In the genomic region with DNA sequence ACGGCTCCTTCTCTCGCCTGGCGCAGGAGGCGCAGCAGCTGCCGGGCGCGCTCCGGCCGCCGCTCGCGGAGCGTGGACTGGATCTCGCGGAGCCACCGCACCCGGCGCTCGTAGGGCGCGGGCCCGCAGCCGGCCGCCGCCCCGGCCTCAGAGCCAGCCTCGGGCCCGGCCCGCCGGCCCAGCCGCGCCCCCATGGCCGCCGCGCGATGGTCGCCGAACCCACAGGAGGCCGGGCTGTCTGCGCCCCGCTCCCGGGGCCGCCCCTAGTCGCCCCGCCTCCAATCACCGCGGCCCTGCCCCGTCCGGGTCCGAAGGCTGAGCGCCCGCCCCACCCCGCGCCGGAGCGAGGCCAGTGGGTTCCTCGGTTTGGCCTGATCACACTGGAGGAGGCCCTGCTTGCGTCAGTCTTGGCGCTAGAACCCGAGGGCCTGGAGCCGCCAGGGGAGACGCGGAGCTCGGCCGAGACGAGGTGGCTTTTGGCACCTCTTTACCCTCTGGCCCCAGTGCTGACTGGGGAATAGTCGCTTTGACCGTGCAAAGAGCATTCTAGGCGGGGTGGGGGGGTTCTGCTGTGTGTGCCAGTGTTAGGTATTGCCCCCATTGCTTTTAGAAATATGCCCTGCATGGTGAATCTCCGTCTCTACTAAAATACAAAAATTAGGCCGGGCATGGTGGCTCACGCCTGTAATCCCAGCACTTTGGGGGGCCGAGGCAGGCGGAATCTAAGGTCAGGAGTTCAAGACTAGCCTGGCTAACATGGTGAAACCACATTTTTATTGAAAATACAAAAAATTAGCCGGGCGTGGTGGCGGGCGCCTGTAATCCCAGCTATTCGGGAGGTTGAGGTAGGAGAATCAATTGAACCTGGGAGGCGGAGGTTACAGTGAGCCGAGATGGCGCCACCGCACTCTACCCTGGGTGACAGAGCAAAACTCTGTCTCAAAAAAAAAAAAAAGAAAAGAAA, we compare ENCODE assay signal across 9 cellular contexts. TPM values are rescaled to one million over a fixed set of nuclear protein-coding genes. Genes with fewer than 3 reads are reported as not detected.
A peak's percentile ranks its signal among the peaks of the same experiment; 100 is the strongest.
DNase-seq lines count a peak whose midpoint lies in the region; ATAC-seq, FAIRE-seq and TF ChIP-seq lines count a peak whose summit lies in the region.
"Had no signal": no experiment of that assay in that cellular context is flagged by ENCODE, and none has a peak within 500 bp of the region (broad histone marks: within the 10 kb centered on the region; RNA-seq: fewer than 3 reads in every experiment).

A gene with protein sequence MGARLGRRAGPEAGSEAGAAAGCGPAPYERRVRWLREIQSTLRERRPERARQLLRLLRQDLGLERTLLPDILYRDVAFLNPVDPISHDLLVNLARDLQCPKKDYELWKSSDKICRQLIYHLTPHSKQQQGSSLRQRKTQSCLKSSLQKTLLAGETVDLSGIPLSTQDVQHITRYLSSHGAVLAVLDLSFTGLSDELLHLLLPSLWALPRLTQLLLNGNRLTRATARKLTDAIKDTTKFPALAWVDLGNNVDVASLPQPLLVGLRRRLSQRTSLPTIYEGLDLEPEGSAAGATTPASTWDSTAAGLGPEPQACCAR (minus strand): TSS at position 228 of the 964 bp plus-strand sequence. CDS start 34 bp downstream, at position 194.

- DNase-seq in D721Med (ENCODE audit: insufficient read length, low spot score) (peak; percentile 96), HuH-7.5 (ENCODE audit: low spot score) (peak; percentile 95), SKM-1 (lab: John Stamatoyannopoulos, UW; ENCODE audit: unreplicated experiment) (peak; percentile 24), coronary artery (ENCODE audit: low spot score) (peak; percentile 91), kidney glomerular epithelial cell (lab: John Stamatoyannopoulos, UW) (peak; percentile 30), small intestine (peak; percentile 95)

- WGBS in small intestine, 3 donors = 12 to 18% (median 12%) methylated on average over 49 to 83 of the region's 83 CpGs

- H3K27ac ChIP-seq in coronary artery = peak within 1 kb of the TSS; percentile 47 to 92
- H3K27ac ChIP-seq in small intestine (ENCODE audit: low read depth in 1 of 2, low read length in 1 of 2) = peak within 1 kb of the TSS; percentile 85 to 86

- TF ChIP-seq CTCF in D721Med (IDR thresholded peaks at IDR 0.05; ENCODE audit: insufficient read depth, missing control alignments) = no peak
- TF ChIP-seq CTCF in coronary artery (IDR thresholded peaks at IDR 0.05) = no peak

- FAIRE-seq in D721Med (lab: Jason Lieb, UNC) = no peak
- FAIRE-seq in small intestine (lab: Jason Lieb, UNC) = no peak
- FAIRE-seq: colon had no signal

- peaks cover 0 to 4% of the 10 kb centered on the region in 2 donors for H3K4me1 ChIP-seq in small intestine (ENCODE audit: control insufficient read depth in 2 of 2, insufficient read depth in 1 of 2, low read depth in 1 of 2, low read length in 1 of 2)

- ATAC-seq in GM19395 (IDR thresholded peaks at IDR 0.05; ENCODE audit: unreplicated experiment) (peak; percentile 69), HG03378 (IDR thresholded peaks at IDR 0.05; ENCODE audit: unreplicated experiment) (no peak)

- no peaks in the 10 kb centered on the region for H3K36me3 ChIP-seq in small intestine (ENCODE audit: control insufficient read depth in 2 of 2, insufficient read depth in 2 of 2, low read length in 2 of 2)

- H3K27me3 ChIP-seq in small intestine (ENCODE audit: control insufficient read depth in 2 of 2, insufficient read depth in 2 of 2, low read length in 2 of 2) = no peaks in the 10 kb centered on the region

- H3K4me3 ChIP-seq in coronary artery (peak within 1 kb of the TSS; percentile 91), small intestine (ENCODE audit: low read depth in 1 of 2, low read length in 2 of 2) (peak within 1 kb of the TSS; percentile 65 to 84)

- H3K9me3 ChIP-seq in small intestine (ENCODE audit: control insufficient read depth, low read depth) = no peaks in the 10 kb centered on the region

RNA-seq across cellular contexts. Expression of the gene that starts here (rescaled TPM):
- 100 to 1,000 TPM in 2 of 3 donors, 10 to 100 TPM in 1; 15.5 to 123 (median 112) TPM for polyA plus RNA-seq in small intestine

Comparison
In these comparisons a context has a peak if more than half of its experiments do, and no peak if none do; other contexts are left out.
1. DNase-seq: peak in every context shown above with its lines; median percentile 96 in D721Med; 95 in HuH-7.5; 95 in small intestine; 91 in coronary artery; 30 in kidney glomerular epithelial cell; 24 in SKM-1.